In the genomic region with DNA sequence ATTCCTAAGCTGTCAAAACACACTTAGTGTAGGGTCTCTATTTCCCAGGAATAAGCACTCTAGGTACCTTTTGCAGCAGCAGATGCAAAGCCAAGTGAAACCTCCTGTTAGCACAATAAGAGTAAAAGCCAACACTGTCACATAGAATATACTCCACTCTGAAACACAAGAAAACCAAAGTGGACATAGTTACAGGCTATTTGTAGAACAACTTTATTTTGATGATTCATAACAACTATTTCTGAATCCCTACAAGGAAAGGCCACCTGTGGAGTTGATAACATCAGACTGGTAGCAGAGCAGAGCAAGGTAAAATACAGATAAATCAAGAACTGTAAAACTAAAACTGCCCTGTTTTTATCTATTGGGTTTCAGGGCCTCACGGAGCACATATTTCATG, we compare ENCODE assay signal across 20 cellular contexts. TPM values are rescaled to one million over a fixed set of nuclear protein-coding genes. Genes with fewer than 3 reads are reported as not detected.
DNase-seq lines count a peak whose midpoint lies in the region; ATAC-seq and TF ChIP-seq lines count a peak whose summit lies in the region.
"Had no signal": no experiment of that assay in that cellular context is flagged by ENCODE, and none has a peak within 500 bp of the region (broad histone marks: within the 10 kb centered on the region; RNA-seq: fewer than 3 reads in every experiment).

No MANE protein-coding gene starts in this region.

- H3K4me3 ChIP-seq in KMS-11 (IDR thresholded peaks at IDR 0.05; ENCODE audit: insufficient read depth, low read depth, low read length): no peak overlapping the region
- H3K4me3 ChIP-seq: A549; BLaER1 treated with 17β-estradiol and CSF1 and Interleukin-3, amounts not matched to agents 10 nM and 100 nM; MG63; Peyer's patch had no signal

- no peak overlapping the region for H3K9ac ChIP-seq in KMS-11
- H3K9ac ChIP-seq: BLaER1 treated with 17β-estradiol and CSF1 and Interleukin-3, amounts not matched to agents 10 nM and 100 nM had no signal

- H3K36me3 ChIP-seq in KMS-11 (ENCODE audit: insufficient read depth): no peaks in the 10 kb centered on the region
- H3K36me3 ChIP-seq: BLaER1 treated with 17β-estradiol and CSF1 and Interleukin-3, amounts not matched to agents 10 nM and 100 nM; MG63; Peyer's patch had no signal

- TF ChIP-seq CTCF in KMS-11 (conservative IDR thresholded peaks at IDR 0.05; ENCODE audit: low read depth, low read length): no peak

- no peaks in the 10 kb centered on the region for H4K20me1 ChIP-seq in KMS-11 (ENCODE audit: insufficient read depth)
- H4K20me1 ChIP-seq: BLaER1 treated with 17β-estradiol and CSF1 and Interleukin-3, amounts not matched to agents 10 nM and 100 nM had no signal

- H3K4me2 ChIP-seq in KMS-11: peak overlapping the region; percentile 15; the same call in 1 of the 2 replicates
- H3K4me2 ChIP-seq: A549; BLaER1 treated with 17β-estradiol and CSF1 and Interleukin-3, amounts not matched to agents 10 nM and 100 nM had no signal

- no peaks in the 10 kb centered on the region for H3K27me3 ChIP-seq in KMS-11 (ENCODE audit: insufficient read depth, low read depth)
- H3K27me3 ChIP-seq: BLaER1 treated with 17β-estradiol and CSF1 and Interleukin-3, amounts not matched to agents 10 nM and 100 nM; MG63; Peyer's patch had no signal

- intact Hi-C loops in posterior cingulate gyrus (cut with DNase I): no loop called here

- no peak overlapping the region for H3K27ac ChIP-seq in KMS-11
- H3K27ac ChIP-seq: A549; BLaER1 treated with 17β-estradiol and CSF1 and Interleukin-3, amounts not matched to agents 10 nM and 100 nM; Peyer's patch had no signal

- H3K79me2 ChIP-seq in KMS-11 (ENCODE audit: insufficient read depth, low read depth): no peaks in the 10 kb centered on the region

- DNase-seq in A172 (ENCODE audit: low spot score): peak; percentile 8
- DNase-seq in DMS53 treated with DMSO at 0.1 percent for 48 hours (lab: John Stamatoyannopoulos, UW; ENCODE audit: unreplicated experiment): no peak
- DNase-seq in posterior cingulate gyrus: no peak
- DNase-seq in T1000 (lab: John Stamatoyannopoulos, UW): no peak
- DNase-seq: CD8-positive, alpha-beta memory T cell; DND-41; Karpas-422; MG63; NCI-H1092 treated with DMSO at 0.1 percent for 48 hours; NCI-H187 treated with DMSO at 0.1 percent for 48 hours; NCI-H510A treated with DMSO at 0.1 percent for 48 hours; NCI-H82; Peyer's patch had no signal

- ATAC-seq in GM18502 (IDR thresholded peaks at IDR 0.05; ENCODE audit: poor library complexity, unreplicated experiment) (peak; percentile 92), HG02870 (IDR thresholded peaks at IDR 0.05; ENCODE audit: unreplicated experiment) (peak; percentile 95), HG03039 (IDR thresholded peaks at IDR 0.05; ENCODE audit: unreplicated experiment) (no peak)
- ATAC-seq: A549, Right ventricle myocardium inferior had no signal

- peaks cover 12% of the 10 kb centered on the region for H3K4me1 ChIP-seq in KMS-11 (ENCODE audit: low read depth, poor library complexity, severe bottlenecking)
- H3K4me1 ChIP-seq: A549; BLaER1 treated with 17β-estradiol and CSF1 and Interleukin-3, amounts not matched to agents 10 nM and 100 nM; Peyer's patch had no signal

- no peak overlapping the region for H2AFZ ChIP-seq in KMS-11 (ENCODE audit: low read depth)

RNA-seq across cellular contexts. Expression of gene ALDH5A1, which starts 59.7 kb away (rescaled TPM):
- total RNA-seq in A172 (2014; rRNA removed; shearing (Covaris generic)): 2.2 and 5.1 TPM in 2 replicates
